In genomic region chr19:1472227-1473055, GRCh38 we compare ENCODE assay signal across 16 cellular contexts. TPM values are rescaled to one million over a fixed set of nuclear protein-coding genes. Genes with fewer than 3 reads are reported as not detected.
DNase-seq lines count a peak whose midpoint lies in the region; ATAC-seq and TF ChIP-seq lines count a peak whose summit lies in the region.
"Had no signal": no experiment of that assay in that cellular context is flagged by ENCODE, and none has a peak within 500 bp of the region (broad histone marks: within the 10 kb centered on the region; RNA-seq: fewer than 3 reads in every experiment).

No MANE protein-coding gene starts in this region.

- DNase-seq in SK-N-SH, result peak; percentile 69
- peak; percentile 77 for DNase-seq in WERI-Rb-1
- no peak for DNase-seq in uterus
- DNase-seq in RPMI8226, result no peak
- DNase-seq: colonic mucosa; erythroblast; NCI-H1436; NCI-H510A treated with DMSO at 0.1 percent for 48 hours; sigmoid colon; stimulated activated CD4-positive, alpha-beta T cell treated with anti-CD3 and anti-CD28 coated beads, Interleukin-2, amount 100 ng/mL, for 48 hours; stimulated activated CD8-positive, alpha-beta memory T cell treated with anti-CD3 and anti-CD28 coated beads, Interleukin-4, amount 100 ng/mL, for 48 hours; thyroid gland had no signal

- no peaks in the 10 kb centered on the region for H3K9me3 ChIP-seq in SK-N-SH
- H3K9me3 ChIP-seq in WERI-Rb-1 (ENCODE audit: severe bottlenecking), result no peaks in the 10 kb centered on the region
- no peaks in the 10 kb centered on the region for H3K9me3 ChIP-seq in neural cell (ENCODE audit: low read length)
- H3K9me3 ChIP-seq in uterus, result no peaks in the 10 kb centered on the region
- H3K9me3 ChIP-seq: colonic mucosa, sigmoid colon, thyroid gland had no signal

- TF ChIP-seq RAD21 in SK-N-SH (IDR thresholded peaks at IDR 0.05; ENCODE audit: low read length) (no peak), neural cell (conservative IDR thresholded peaks at IDR 0.05) (no peak)

- no peak; the same call in 1 of the 3 replicates for ATAC-seq in SK-N-SH treated with all-trans-retinoic acid at 6 μM for 48 hours
- ATAC-seq: activated T-helper 17 cell treated with anti-CD3 and anti-CD28 coated beads, Interleukin-2, amount 50 U/mL, for 72 hours had no signal

- H3F3A ChIP-seq in SK-N-SH (replicated peaks; ENCODE audit: insufficient read depth) (no peaks in the 10 kb centered on the region), neural cell (ENCODE audit: insufficient read depth, low read length, poor library complexity, severe bottlenecking) (no peaks in the 10 kb centered on the region)

- H3K27ac ChIP-seq in SK-N-SH (ENCODE audit: low read depth in 2 of 2, low read length in 1 of 2) (peak overlapping the region in 1 of 2 experiments; percentile 47; a peak in 1 of 4 replicates), WERI-Rb-1 (peak overlapping the region; percentile 71), neural cell (ENCODE audit: low read length) (no peak overlapping the region), uterus (no peak overlapping the region)
- H3K27ac ChIP-seq: colonic mucosa, KMS-11, sigmoid colon, thyroid gland had no signal

- H3K4me2 ChIP-seq in SK-N-SH (no peak overlapping the region), neural cell (ENCODE audit: low read length) (no peak overlapping the region)
- H3K4me2 ChIP-seq: KMS-11 had no signal

- TF ChIP-seq CTCF in SK-N-SH (IDR thresholded peaks at IDR 0.05) (no peak), WERI-Rb-1 (IDR thresholded peaks at IDR 0.05; ENCODE audit: low read depth, low read length) (no peak), neural cell (IDR thresholded peaks at IDR 0.05; ENCODE audit: poor library complexity, severe bottlenecking) (no peak), uterus (IDR thresholded peaks at IDR 0.05) (no peak)

- H3K36me3 ChIP-seq in SK-N-SH (replicated peaks in 1 of 2; ENCODE audit: control insufficient read depth in 1 of 2, insufficient read depth in 2 of 2, low read length in 1 of 2), result peaks cover 6 to 22% of the 10 kb centered on the region in 2 experiments
- H3K36me3 ChIP-seq in WERI-Rb-1, result peaks cover 14% of the 10 kb centered on the region
- no peaks in the 10 kb centered on the region for H3K36me3 ChIP-seq in neural cell (ENCODE audit: insufficient read depth, low read length)
- no peaks in the 10 kb centered on the region for H3K36me3 ChIP-seq in uterus
- H3K36me3 ChIP-seq: colonic mucosa, thyroid gland had no signal

- H3K9me2 ChIP-seq in SK-N-SH, result no peaks in the 10 kb centered on the region
- H3K9me2 ChIP-seq in neural cell (ENCODE audit: insufficient read depth, low read length), result no peaks in the 10 kb centered on the region

- H3K4me3 ChIP-seq in SK-N-SH (ENCODE audit: low read depth in 2 of 2, low read length in 1 of 2) (no peak overlapping the region; a peak in 1 of 4 replicates), WERI-Rb-1 (ENCODE audit: low read depth, low read length) (peak overlapping the region; percentile 31), neural cell (ENCODE audit: low read length) (no peak overlapping the region), uterus (no peak overlapping the region)
- H3K4me3 ChIP-seq: colonic mucosa, sigmoid colon, thyroid gland had no signal

- POLR2A ChIA-PET in SK-N-SH (lab: Yijun Ruan, JAX), result interaction anchor here (0.7 to 2.0 kb wide), 5 partner anchors 11 to 23 kb away, joined by 3 to 10 read pairs (median 5); partner anchors contain the start of gene REEP6

- H3K4me1 ChIP-seq in SK-N-SH (ENCODE audit: control insufficient read depth in 1 of 2, insufficient read depth in 2 of 2, low read depth in 1 of 2, low read length in 1 of 2) (peaks cover 0 to 16% of the 10 kb centered on the region in 2 experiments; a peak in 1 of 4 replicates), uterus (peaks cover 12 to 41% of the 10 kb centered on the region in 2 donors)

- no peaks in the 10 kb centered on the region for H3K27me3 ChIP-seq in SK-N-SH (ENCODE audit: insufficient read depth)
- no peaks in the 10 kb centered on the region for H3K27me3 ChIP-seq in WERI-Rb-1 (ENCODE audit: insufficient read depth, low read depth, severe bottlenecking)
- H3K27me3 ChIP-seq in neural cell (ENCODE audit: insufficient read depth, low read depth, low read length), result no peaks in the 10 kb centered on the region
- peaks cover 24 to 37% of the 10 kb centered on the region in 2 donors for H3K27me3 ChIP-seq in uterus

- H3K9ac ChIP-seq in SK-N-SH (no peak overlapping the region), neural cell (ENCODE audit: low read length) (no peak overlapping the region)
- H3K9ac ChIP-seq: KMS-11 had no signal

- H4K20me1 ChIP-seq in SK-N-SH (ENCODE audit: insufficient read depth), result peaks cover 36% of the 10 kb centered on the region
- H4K20me1 ChIP-seq in neural cell (ENCODE audit: insufficient read depth), result peaks cover 51% of the 10 kb centered on the region

- intact Hi-C loops in uterus (cut with DNase I; ENCODE audit: low total_unique reads), result no loop called here

- peaks cover 36% of the 10 kb centered on the region for H3K79me2 ChIP-seq in SK-N-SH (ENCODE audit: insufficient read depth)
- peaks cover 5% of the 10 kb centered on the region for H3K79me2 ChIP-seq in neural cell (replicated peaks; ENCODE audit: insufficient read depth, low read length)

- no peak for TF ChIP-seq EP300 in SK-N-SH (IDR thresholded peaks at IDR 0.05; ENCODE audit: borderline replicate concordance in 1 of 2, low read depth in 1 of 2, low read length in 1 of 2)
- no peak for TF ChIP-seq EP300 in neural cell (conservative IDR thresholded peaks at IDR 0.05; ENCODE audit: poor library complexity, severe bottlenecking)

- CTCF ChIA-PET in SK-N-SH (lab: Yijun Ruan, JAX), result interaction anchor here (1.0 to 3.5 kb wide), 5 partner anchors 10 to 32 kb away, joined by 3 to 21 read pairs (median 5); no protein-coding TSS in a partner anchor

- H2AFZ ChIP-seq in SK-N-SH (ENCODE audit: low read depth) (no peak overlapping the region), neural cell (ENCODE audit: low read depth, low read length) (no peak overlapping the region)

- no peak for TF ChIP-seq POLR2A in uterus (IDR thresholded peaks at IDR 0.05)

- 84% methylated on average over 36 of the region's 42 CpGs for WGBS in SK-N-SH (ENCODE audit: low lambda C conversion rate)

TF ChIP-seq in SK-N-SH, 30 proteins besides CTCF, POLR2A, EP300 and RAD21 (continues in another document):
- TF ChIP-seq POLR2AphosphoS5 (IDR thresholded peaks at IDR 0.05; ENCODE audit: low read depth, low read length) (peak; percentile 21; the same call in 1 of the 2 replicates), TEAD4 (IDR thresholded peaks at IDR 0.05; ENCODE audit: borderline replicate concordance, insufficient read depth) (no peak), SIN3A (IDR thresholded peaks at IDR 0.05; ENCODE audit: borderline replicate concordance, low read depth, low read length) (no peak; the same call in 1 of the 2 replicates), CHD2 (IDR thresholded peaks at IDR 0.05; ENCODE audit: low read length, partially characterized antibody) (no peak)

TF ChIP-seq in neural cell, 6 proteins besides CTCF, POLR2A, EP300 and RAD21 (continues in another document):
- TF ChIP-seq TAF1 (IDR thresholded peaks at IDR 0.05; ENCODE audit: low read depth) (no peak), MXI1 (conservative IDR thresholded peaks at IDR 0.05; ENCODE audit: poor library complexity, severe bottlenecking) (no peak), SMC3 (conservative IDR thresholded peaks at IDR 0.05; ENCODE audit: poor library complexity) (no peak), POLR2AphosphoS5 (IDR thresholded peaks at IDR 0.05) (peak; percentile 7)

RNA-seq across cellular contexts. Expression of gene C19orf25, which starts 6.6 kb away (rescaled TPM):
- polyA plus RNA-seq in SK-N-SH (2012; rRNA removed) (23.4 and 25.3 TPM in 2 replicates), neural cell (80.2 and 108 TPM in 2 replicates)
- polyA plus RNA-seq in SK-N-SH (2012; cell fraction: cytosol; rRNA removed), result 11.5 and 20.3 TPM in 2 replicates
- polyA plus RNA-seq in SK-N-SH (2012; cell fraction: nucleus; rRNA removed), result 27.2 and 30.6 TPM in 2 replicates
- 33.8 and 39.9 TPM in 2 replicates for polyA minus RNA-seq in neural cell
- 10 to 100 TPM; 17.7 to 32.9 (median 28.9) TPM for total RNA-seq in uterus

RNA-seq across cellular contexts. Expression of gene PCSK4, which starts 17.7 kb away (rescaled TPM):
- 5.8 and 6.6 TPM in 2 replicates for polyA plus RNA-seq in SK-N-SH (2012; rRNA removed)
- polyA plus RNA-seq in SK-N-SH (2012; cell fraction: cytosol; rRNA removed), result 1.1 and 1.5 TPM in 2 replicates
- polyA plus RNA-seq in SK-N-SH (2012; cell fraction: nucleus; rRNA removed), result 69.2 and 138 TPM in 2 replicates
- 11.8 and 24.1 TPM in 2 replicates for polyA plus RNA-seq in neural cell
- 6.1 and 6.8 TPM in 2 replicates for polyA minus RNA-seq in neural cell
- 1 to 10 TPM in 2 of 4 donors, under 1 TPM in 1, not detected in 1; under 0.01 to 6.4 (median 4.6) TPM for total RNA-seq in uterus

RNA-seq across cellular contexts. Expression of gene REEP6, which starts 18.5 kb away (rescaled TPM):
- polyA plus RNA-seq in SK-N-SH (2012; rRNA removed), result 6.8 and 9.1 TPM in 2 replicates
- 4.0 and 5.0 TPM in 2 replicates for polyA plus RNA-seq in SK-N-SH (2012; cell fraction: cytosol; rRNA removed)
- polyA plus RNA-seq in SK-N-SH (2012; cell fraction: nucleus; rRNA removed), result 5.8 and 6.7 TPM in 2 replicates
- polyA plus RNA-seq in neural cell, result 10.7 and 17.0 TPM in 2 replicates
- 6.6 and 8.5 TPM in 2 replicates for polyA minus RNA-seq in neural cell
- total RNA-seq in uterus, result 1 to 10 TPM in 1 of 4 donors, under 1 TPM in 2, not detected in 1; 0.76 to 3.0 (median 0.77) TPM

RNA-seq across cellular contexts. Expression of gene APC2, which starts 22.5 kb away (rescaled TPM):
- polyA plus RNA-seq in SK-N-SH (2012; rRNA removed) (1.3 and 1.8 TPM in 2 replicates), neural cell (50.5 and 79.7 TPM in 2 replicates)
- 0.59 and 1.3 TPM in 2 replicates for polyA plus RNA-seq in SK-N-SH (2012; cell fraction: cytosol; rRNA removed)
- 4.1 and 5.2 TPM in 2 replicates for polyA plus RNA-seq in SK-N-SH (2012; cell fraction: nucleus; rRNA removed)
- polyA minus RNA-seq in neural cell, result 302 and 348 TPM in 2 replicates
- total RNA-seq in uterus, result 1 to 10 TPM in 1 of 4 donors, under 1 TPM in 2, not detected in 1; 0.12 to 3.5 (median 0.77) TPM

RNA-seq across cellular contexts. Expression of gene RPS15, which starts 34.2 kb away (rescaled TPM):
- polyA plus RNA-seq in SK-N-SH (2012; rRNA removed) (2,836 and 3,749 TPM in 2 replicates), neural cell (452 and 591 TPM in 2 replicates)
- polyA plus RNA-seq in SK-N-SH (2012; cell fraction: cytosol; rRNA removed), result 2,019 and 3,381 TPM in 2 replicates
- 943 and 2,115 TPM in 2 replicates for polyA plus RNA-seq in SK-N-SH (2012; cell fraction: nucleus; rRNA removed)
- 127 and 197 TPM in 2 replicates for polyA minus RNA-seq in neural cell
- total RNA-seq in uterus, result 1,000 to 10,000 TPM in 3 of 4 donors, 100 to 1,000 TPM in 1; 648 to 5,728 (median 1,854) TPM

Comparison
In these comparisons a context has a peak if more than half of its experiments do, and no peak if none do; other contexts are left out.
1. DNase-seq: peak in SK-N-SH (single experiment) and WERI-Rb-1 (single experiment); none in uterus (0 of 2) and RPMI8226 (single experiment).